1 cellular context compared by ENCODE assay signal in the genomic region with DNA sequence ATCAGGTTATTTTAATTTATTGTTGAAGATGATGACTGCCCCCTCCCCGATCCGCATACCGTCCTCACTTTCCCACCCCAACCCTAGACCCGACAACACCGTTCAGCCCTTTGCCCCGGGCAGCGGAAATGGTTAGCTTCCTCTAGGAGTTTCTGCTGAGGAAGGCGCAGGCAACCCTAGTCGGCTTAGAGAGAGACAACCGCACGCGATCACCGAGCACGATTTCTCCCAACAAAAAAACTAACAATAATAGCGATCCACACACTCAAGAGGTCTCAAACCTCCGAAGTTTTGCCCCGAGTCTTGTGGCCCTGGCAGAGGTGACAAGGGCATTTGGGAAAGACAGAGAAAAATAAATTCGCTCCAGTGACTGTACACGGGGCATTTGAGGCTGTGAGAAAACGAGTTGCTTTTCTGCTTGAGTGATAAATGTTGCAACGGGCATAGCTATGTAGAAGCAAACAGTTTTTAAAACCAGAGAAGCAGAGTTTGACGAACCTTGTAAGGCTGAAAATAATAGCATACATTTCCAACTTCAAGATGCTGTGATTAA.
TF ChIP-seq lines count a peak whose summit lies in the region.

No MANE protein-coding gene starts in this region.

TF ChIP-seq in GM23338, 12 proteins besides CTCF, POLR2A, EP300 and RAD21 (continued from another document):
- TF ChIP-seq, protein P1, sequence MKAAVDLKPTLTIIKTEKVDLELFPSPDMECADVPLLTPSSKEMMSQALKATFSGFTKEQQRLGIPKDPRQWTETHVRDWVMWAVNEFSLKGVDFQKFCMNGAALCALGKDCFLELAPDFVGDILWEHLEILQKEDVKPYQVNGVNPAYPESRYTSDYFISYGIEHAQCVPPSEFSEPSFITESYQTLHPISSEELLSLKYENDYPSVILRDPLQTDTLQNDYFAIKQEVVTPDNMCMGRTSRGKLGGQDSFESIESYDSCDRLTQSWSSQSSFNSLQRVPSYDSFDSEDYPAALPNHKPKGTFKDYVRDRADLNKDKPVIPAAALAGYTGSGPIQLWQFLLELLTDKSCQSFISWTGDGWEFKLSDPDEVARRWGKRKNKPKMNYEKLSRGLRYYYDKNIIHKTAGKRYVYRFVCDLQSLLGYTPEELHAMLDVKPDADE (IDR thresholded peaks at IDR 0.05) = peak; percentile 64; the same call in 1 of the 2 replicates
TF ChIP-seq in GM23338: peak in this region for 2.
